In genomic region chr12:65952737-65953209, GRCh38 we compare ENCODE assay signal across 17 cellular contexts.
A peak's percentile ranks its signal among the peaks of the same experiment; 100 is the strongest.
DNase-seq lines count a peak whose midpoint lies in the region; ATAC-seq, FAIRE-seq and TF ChIP-seq lines count a peak whose summit lies in the region.
"Had no signal": no experiment of that assay in that cellular context is flagged by ENCODE, and none has a peak within 500 bp of the region (broad histone marks: within the 10 kb centered on the region; RNA-seq: fewer than 3 reads in every experiment).

No MANE protein-coding gene starts in this region.

- H3K9ac ChIP-seq in neuronal stem cell (ENCODE audit: low read depth, low read length, poor library complexity) = no peak overlapping the region

- H3K4me1 ChIP-seq in neuronal stem cell (ENCODE audit: control insufficient read depth in 2 of 2, insufficient read depth in 1 of 2, low read depth in 1 of 2, low read length in 2 of 2) = peaks cover 0 to 10% of the 10 kb centered on the region in 2 donors
- H3K4me1 ChIP-seq: BE2C, uterus had no signal

- no peak for FAIRE-seq in RCC 7860 (lab: Jason Lieb, UNC)
- FAIRE-seq: GM12892 had no signal

- no peak overlapping the region for H3K23ac ChIP-seq in neuronal stem cell (ENCODE audit: low read depth, low read length, poor library complexity)

- H3K36me3 ChIP-seq in neuronal stem cell (replicated peaks in 1 of 2; ENCODE audit: control insufficient read depth in 2 of 2, insufficient read depth in 2 of 2, low read length in 2 of 2) = peaks cover 0 to 48% of the 10 kb centered on the region in 2 donors
- H3K36me3 ChIP-seq: BE2C, uterus had no signal

- no peak overlapping the region for H4K8ac ChIP-seq in neuronal stem cell (ENCODE audit: low read depth, low read length)

- no peak overlapping the region for H2AFZ ChIP-seq in neuronal stem cell (ENCODE audit: low read length)

- H2BK120ac ChIP-seq in neuronal stem cell (ENCODE audit: low read depth, low read length) = no peak overlapping the region

- no peak overlapping the region for H3K4ac ChIP-seq in neuronal stem cell (ENCODE audit: low read length)

- ATAC-seq in GM19397 (IDR thresholded peaks at IDR 0.05; ENCODE audit: unreplicated experiment) = no peak
- ATAC-seq in GM19023 (IDR thresholded peaks at IDR 0.05; ENCODE audit: unreplicated experiment) = no peak
- ATAC-seq in HG02852 (IDR thresholded peaks at IDR 0.05; ENCODE audit: unreplicated experiment) = no peak
- ATAC-seq: activated CD8-positive, alpha-beta memory T cell treated with anti-CD3 and anti-CD28 coated beads, Interleukin-2, amount 10 ng/mL, durations not matched to agents 7 days and 5 days; psoas muscle had no signal

- WGBS in neuronal stem cell (ENCODE audit: extremely low coverage in 2 of 2, insufficient read length in 2 of 2, insufficient replicate concordance in 1 of 2), 2 donors = no CpG with 5 or more reads among the region's 1 CpG

- no peaks in the 10 kb centered on the region for H3K27me3 ChIP-seq in neuronal stem cell (ENCODE audit: control insufficient read depth in 3 of 3, insufficient read depth in 3 of 3, low read depth in 1 of 3, low read length in 3 of 3)
- H3K27me3 ChIP-seq: BE2C, uterus had no signal

- H3K79me1 ChIP-seq in neuronal stem cell (ENCODE audit: low read depth, low read length) = no peaks in the 10 kb centered on the region

- no peaks in the 10 kb centered on the region for H3K9me3 ChIP-seq in neuronal stem cell (replicated peaks in 1 of 2; ENCODE audit: control insufficient read depth in 2 of 2, insufficient read depth in 1 of 2, low read depth in 1 of 2, low read length in 2 of 2)
- H3K9me3 ChIP-seq: BE2C, psoas muscle, uterus had no signal

- H2BK12ac ChIP-seq in neuronal stem cell (ENCODE audit: low read length) = no peak overlapping the region

- DNase-seq in stimulated activated CD4-positive, alpha-beta T cell treated with anti-CD3 and anti-CD28 coated beads, Interleukin-15, amount 100 ng/mL, for 24 hours = peak; percentile 3
- no peak for DNase-seq in stimulated activated CD4-positive, alpha-beta T cell treated with anti-CD3 and anti-CD28 coated beads, Interleukin-12 subunit alpha, Interleukin-12 subunit beta, amount 100 ng/mL, for 4 hours
- DNase-seq in RCC 7860 (ENCODE audit: low spot score) (peak; percentile 65), fibroblast of mammary gland (ENCODE audit: low read depth) (peak; percentile 92), neuronal stem cell (ENCODE audit: low spot score) (no peak)
- DNase-seq: activated CD8-positive, alpha-beta memory T cell treated with anti-CD3 and anti-CD28 coated beads, Interleukin-2, amount 10 ng/mL, durations not matched to agents 7 days and 5 days; BE2C; DND-41; Kasumi-1; NCI-H2029 treated with DMSO at 0.1 percent for 48 hours; psoas muscle; stimulated activated CD4-positive, alpha-beta T cell treated with anti-CD3 and anti-CD28 coated beads, Interleukin-4, amount 100 ng/mL, for 1 hour; uterus had no signal

- no peak overlapping the region for H3K27ac ChIP-seq in neuronal stem cell (replicated peaks; ENCODE audit: low read length)
- H3K27ac ChIP-seq: psoas muscle, uterus had no signal

- no peak overlapping the region for H3K18ac ChIP-seq in neuronal stem cell (ENCODE audit: low read length)

- H3K4me3 ChIP-seq in fibroblast of mammary gland (ENCODE audit: control insufficient read depth, low read depth, low read length) (no peak overlapping the region), neuronal stem cell (ENCODE audit: low read length in 2 of 2) (no peak overlapping the region)
- H3K4me3 ChIP-seq: psoas muscle, uterus had no signal

- no peak overlapping the region for H2BK15ac ChIP-seq in neuronal stem cell (ENCODE audit: low read length)

- no peak overlapping the region for H2BK5ac ChIP-seq in neuronal stem cell (ENCODE audit: low read length)

- no peak overlapping the region for H3K4me2 ChIP-seq in neuronal stem cell (ENCODE audit: insufficient read depth, low read length, poor library complexity, severe bottlenecking)

- no peak for TF ChIP-seq CTCF in fibroblast of mammary gland (conservative IDR thresholded peaks at IDR 0.05; ENCODE audit: control insufficient read depth, insufficient read depth, low read depth, low read length)

- no peak overlapping the region for H2AK5ac ChIP-seq in neuronal stem cell (ENCODE audit: low read depth, low read length)

- no peak overlapping the region for H3K14ac ChIP-seq in neuronal stem cell (ENCODE audit: low read length)

- no peak overlapping the region for H4K91ac ChIP-seq in neuronal stem cell (ENCODE audit: low read depth, low read length, poor library complexity)

Comparison
In these comparisons a context has a peak if more than half of its experiments do, and no peak if none do; other contexts are left out.
1. DNase-seq: peak in stimulated activated CD4-positive, alpha-beta T cell treated with anti-CD3 and anti-CD28 coated beads, Interleukin-15, amount 100 ng/mL, for 24 hours (single experiment), RCC 7860 (single experiment) and fibroblast of mammary gland (single experiment); none in stimulated activated CD4-positive, alpha-beta T cell treated with anti-CD3 and anti-CD28 coated beads, Interleukin-12 subunit alpha, Interleukin-12 subunit beta, amount 100 ng/mL, for 4 hours (single experiment) and neuronal stem cell (single experiment).